ENCODE assay signal across 8 cellular contexts in genomic region chr10:103854687-103855423, GRCh38. TPM values are rescaled to one million over a fixed set of nuclear protein-coding genes. Genes with fewer than 3 reads are reported as not detected.
DNase-seq lines count a peak whose midpoint lies in the region; ATAC-seq and TF ChIP-seq lines count a peak whose summit lies in the region.

No MANE protein-coding gene starts in this region.

- intact Hi-C loops in body of pancreas (cut with DNase I) = loop anchor here (5.0 kb wide), 1 partner anchor 143 kb away; no protein-coding TSS in a partner anchor

- H3K4me3 Mint-ChIP-seq in immature natural killer cell = peak overlapping the region; percentile 68 to 83 (median 80)

- peak; percentile 47 for DNase-seq in COLO668 (lab: John Stamatoyannopoulos, UW; ENCODE audit: unreplicated experiment)
- DNase-seq in NCI-H446 (lab: John Stamatoyannopoulos, UW) = peak; percentile 27 to 54
- no peak for DNase-seq in body of pancreas
- DNase-seq in immature natural killer cell = peak in 1 of 3 donors; percentile 7
- DNase-seq in stimulated activated CD4-positive, alpha-beta T cell treated with anti-CD3 and anti-CD28 coated beads, Interleukin-15, amount 100 ng/mL, for 24 hours = peak; percentile 41
- no peak for DNase-seq in foreskin melanocyte
- DNase-seq in NCI-H187 treated with DMSO at 0.1 percent for 48 hours (lab: John Stamatoyannopoulos, UW) = no peak

- ATAC-seq in body of pancreas = peak; percentile 29
- no peak for ATAC-seq in HG03439 (IDR thresholded peaks at IDR 0.05; ENCODE audit: unreplicated experiment)

- peaks cover 13 to 18% of the 10 kb centered on the region in 2 donors for H3K4me1 Mint-ChIP-seq in immature natural killer cell

- TF ChIP-seq POLR2A in body of pancreas (IDR thresholded peaks at IDR 0.05) = no peak

- WGBS in body of pancreas, 2 donors = 2 to 4% methylated on average over 33 to 48 of the region's 57 CpGs

- peaks cover 0 to 2% (median 0%) of the 10 kb centered on the region in 6 donors for H3K9me3 Mint-ChIP-seq in immature natural killer cell

- H3K36me3 ChIP-seq in body of pancreas (replicated peaks in 1 of 2; ENCODE audit: insufficient read depth in 1 of 2, low read depth in 2 of 2) = no peaks in the 10 kb centered on the region

- H3K27me3 Mint-ChIP-seq in immature natural killer cell (ENCODE audit: low read depth in 3 of 3) = peaks cover 5 to 32% (median 18%) of the 10 kb centered on the region in 3 donors

- H3K4me1 ChIP-seq in body of pancreas = peaks cover 68% of the 10 kb centered on the region

- no peak overlapping the region for H3K27ac Mint-ChIP-seq in immature natural killer cell

- peak overlapping the region; percentile 36 to 78 (median 66) for H3K27ac ChIP-seq in body of pancreas

- peak overlapping the region in 1 of 2 donors; percentile 24 for H3K4me3 ChIP-seq in body of pancreas

- peaks cover 3 to 11% (median 9%) of the 10 kb centered on the region in 3 donors for H3K36me3 Mint-ChIP-seq in immature natural killer cell

- no peaks in the 10 kb centered on the region for H3K9me3 ChIP-seq in body of pancreas

- peak in 3 of 7 experiments; percentile 9 to 17 (median 17) for TF ChIP-seq CTCF in body of pancreas (IDR thresholded peaks at IDR 0.05)

- no peaks in the 10 kb centered on the region for H3K27me3 ChIP-seq in body of pancreas

RNA-seq across cellular contexts. Expression of gene SH3PXD2A, which starts 0.5 kb away (rescaled TPM):
- 1 to 10 TPM; 7.3 to 9.9 TPM for total RNA-seq in body of pancreas
- polyA plus RNA-seq in immature natural killer cell = under 1 TPM in 2 of 3 donors, not detected in 1; 0.07 to 0.43 TPM

Comparison
In these comparisons a context has a peak if more than half of its experiments do, and no peak if none do; other contexts are left out.
1. DNase-seq: peak in COLO668 (single experiment), NCI-H446 (2 of 2) and stimulated activated CD4-positive, alpha-beta T cell treated with anti-CD3 and anti-CD28 coated beads, Interleukin-15, amount 100 ng/mL, for 24 hours (single experiment); none in body of pancreas (0 of 4), foreskin melanocyte (single experiment) and NCI-H187 treated with DMSO at 0.1 percent for 48 hours (single experiment).